24 cellular contexts compared by ENCODE assay signal in genomic region chr3:4664412-4664811, GRCh38.
"Had no signal": no experiment of that assay in that cellular context is flagged by ENCODE, and none has a peak within 500 bp of the region (broad histone marks: within the 10 kb centered on the region; RNA-seq: fewer than 3 reads in every experiment).

No MANE protein-coding gene starts in this region.

- H3K4me3 ChIP-seq: adrenal gland, Peyer's patch, SJSA1 had no signal

- ATAC-seq: activated CD4-positive, CD25-positive, alpha-beta regulatory T cell treated with anti-CD3 and anti-CD28 coated beads, Interleukin-2, amount 50 U/mL, for 24 hours; activated CD8-positive, alpha-beta T cell treated with anti-CD3 and anti-CD28 coated beads for 36 hours; SK-N-SH treated with all-trans-retinoic acid at 6 μM for 48 hours had no signal

- H3K27me3 Mint-ChIP-seq: activated CD8-positive, alpha-beta T cell treated with anti-CD3 and anti-CD28 coated beads for 36 hours; activated naive CD8-positive, alpha-beta T cell treated with anti-CD3 and anti-CD28 coated beads, Interleukin-2, amount 10 ng/mL, durations not matched to agents 7 days and 5 days; IgD-negative memory B cell had no signal

- DNase-seq: activated CD4-positive, alpha-beta T cell treated with anti-CD3 and anti-CD28 coated beads for 4 hours; activated CD8-positive, alpha-beta memory T cell treated with anti-CD3 and anti-CD28 coated beads, Interleukin-2, amount 50 U/mL, for 4 hours; activated CD8-positive, alpha-beta T cell treated with anti-CD3 and anti-CD28 coated beads for 36 hours; activated naive CD4-positive, alpha-beta T cell treated with anti-CD3 and anti-CD28 coated beads, Interleukin-2, amount 50 U/mL, for 16 hours; activated naive CD8-positive, alpha-beta T cell treated with anti-CD3 and anti-CD28 coated beads, Interleukin-2, amount 10 ng/mL, durations not matched to agents 7 days and 5 days; adrenal gland; anterior cingulate cortex; KG1; NCI-H1092; NCI-H1436; NCI-H1694 treated with DMSO at 0.1 percent for 48 hours; NCI-H2029 treated with DMSO at 0.1 percent for 48 hours; NCI-H345; NCI-H510A; NCI-H526 treated with DMSO at 0.1 percent for 48 hours; NCI-H82; Peyer's patch; SHP77 had no signal

- H3K27me3 ChIP-seq: adrenal gland, Peyer's patch, SJSA1 had no signal

- H3K9me3 ChIP-seq: adrenal gland, Peyer's patch, SJSA1 had no signal

- H3K9me3 Mint-ChIP-seq: activated CD8-positive, alpha-beta T cell treated with anti-CD3 and anti-CD28 coated beads for 36 hours; activated naive CD8-positive, alpha-beta T cell treated with anti-CD3 and anti-CD28 coated beads, Interleukin-2, amount 10 ng/mL, durations not matched to agents 7 days and 5 days; IgD-negative memory B cell; T-helper 1 cell treated with Interleukin-12 subunit alpha and Interleukin-12 subunit beta and Interleukin-4 antibody, amounts not matched to agents 30 μg/mL and 1 μg/mL, for 36 hours had no signal

- H3K36me3 ChIP-seq: SJSA1 had no signal

- H3K27ac ChIP-seq: adrenal gland, Peyer's patch, RWPE1, SJSA1 had no signal

- H3K27ac Mint-ChIP-seq: activated CD8-positive, alpha-beta T cell treated with anti-CD3 and anti-CD28 coated beads for 36 hours; activated naive CD8-positive, alpha-beta T cell treated with anti-CD3 and anti-CD28 coated beads, Interleukin-2, amount 10 ng/mL, durations not matched to agents 7 days and 5 days; T-helper 1 cell treated with Interleukin-12 subunit alpha and Interleukin-12 subunit beta and Interleukin-4 antibody, amounts not matched to agents 30 μg/mL and 1 μg/mL, for 36 hours had no signal

- H3K4me3 Mint-ChIP-seq: activated CD8-positive, alpha-beta T cell treated with anti-CD3 and anti-CD28 coated beads for 36 hours; activated naive CD8-positive, alpha-beta T cell treated with anti-CD3 and anti-CD28 coated beads, Interleukin-2, amount 10 ng/mL, durations not matched to agents 7 days and 5 days; IgD-negative memory B cell; T-helper 1 cell treated with Interleukin-12 subunit alpha and Interleukin-12 subunit beta and Interleukin-4 antibody, amounts not matched to agents 30 μg/mL and 1 μg/mL, for 36 hours had no signal

- H3K4me1 ChIP-seq: adrenal gland, Peyer's patch, SJSA1 had no signal
